2 cellular contexts compared by ENCODE assay signal in the genomic region with DNA sequence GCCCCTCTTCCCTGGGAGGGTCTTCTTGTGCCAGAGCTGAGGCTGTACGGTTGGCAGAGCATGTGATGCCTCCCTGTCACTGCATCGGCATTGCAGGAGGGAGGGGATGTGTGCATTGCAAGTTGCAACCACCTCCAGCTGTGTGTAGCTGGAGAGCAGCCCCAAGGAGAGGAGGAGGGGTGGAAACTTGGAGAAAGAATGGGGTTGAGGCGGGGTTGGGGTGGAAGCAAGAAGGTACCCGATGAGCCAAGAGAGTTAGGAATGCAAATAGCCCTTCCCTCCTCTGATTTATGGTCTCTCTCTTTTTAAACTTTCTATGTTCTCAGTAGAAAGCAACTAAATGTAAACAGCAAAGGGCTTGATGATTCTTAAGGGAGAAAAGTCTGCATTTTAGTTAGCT.
TF ChIP-seq lines count a peak whose summit lies in the region.

No MANE protein-coding gene starts in this region.

TF ChIP-seq in SK-N-SH treated with all-trans-retinoic acid at 6 μM for 48 hours, 23 proteins besides CTCF, POLR2A, EP300 and RAD21 (continued from another document):
- TF ChIP-seq, protein P1, sequence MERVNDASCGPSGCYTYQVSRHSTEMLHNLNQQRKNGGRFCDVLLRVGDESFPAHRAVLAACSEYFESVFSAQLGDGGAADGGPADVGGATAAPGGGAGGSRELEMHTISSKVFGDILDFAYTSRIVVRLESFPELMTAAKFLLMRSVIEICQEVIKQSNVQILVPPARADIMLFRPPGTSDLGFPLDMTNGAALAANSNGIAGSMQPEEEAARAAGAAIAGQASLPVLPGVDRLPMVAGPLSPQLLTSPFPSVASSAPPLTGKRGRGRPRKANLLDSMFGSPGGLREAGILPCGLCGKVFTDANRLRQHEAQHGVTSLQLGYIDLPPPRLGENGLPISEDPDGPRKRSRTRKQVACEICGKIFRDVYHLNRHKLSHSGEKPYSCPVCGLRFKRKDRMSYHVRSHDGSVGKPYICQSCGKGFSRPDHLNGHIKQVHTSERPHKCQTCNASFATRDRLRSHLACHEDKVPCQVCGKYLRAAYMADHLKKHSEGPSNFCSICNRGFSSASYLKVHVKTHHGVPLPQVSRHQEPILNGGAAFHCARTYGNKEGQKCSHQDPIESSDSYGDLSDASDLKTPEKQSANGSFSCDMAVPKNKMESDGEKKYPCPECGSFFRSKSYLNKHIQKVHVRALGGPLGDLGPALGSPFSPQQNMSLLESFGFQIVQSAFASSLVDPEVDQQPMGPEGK (CRISPR knock-in tag; IDR thresholded peaks at IDR 0.05; ENCODE audit: borderline replicate concordance): no peak
- no peak for TF ChIP-seq ZFP30 (CRISPR knock-in tag; IDR thresholded peaks at IDR 0.05)
- no peak for TF ChIP-seq ARNTL (CRISPR knock-in tag; IDR thresholded peaks at IDR 0.05; ENCODE audit: borderline replicate concordance, low read depth)
- TF ChIP-seq PPARA (CRISPR knock-in tag; IDR thresholded peaks at IDR 0.05; ENCODE audit: borderline replicate concordance): no peak
- TF ChIP-seq, protein P2, sequence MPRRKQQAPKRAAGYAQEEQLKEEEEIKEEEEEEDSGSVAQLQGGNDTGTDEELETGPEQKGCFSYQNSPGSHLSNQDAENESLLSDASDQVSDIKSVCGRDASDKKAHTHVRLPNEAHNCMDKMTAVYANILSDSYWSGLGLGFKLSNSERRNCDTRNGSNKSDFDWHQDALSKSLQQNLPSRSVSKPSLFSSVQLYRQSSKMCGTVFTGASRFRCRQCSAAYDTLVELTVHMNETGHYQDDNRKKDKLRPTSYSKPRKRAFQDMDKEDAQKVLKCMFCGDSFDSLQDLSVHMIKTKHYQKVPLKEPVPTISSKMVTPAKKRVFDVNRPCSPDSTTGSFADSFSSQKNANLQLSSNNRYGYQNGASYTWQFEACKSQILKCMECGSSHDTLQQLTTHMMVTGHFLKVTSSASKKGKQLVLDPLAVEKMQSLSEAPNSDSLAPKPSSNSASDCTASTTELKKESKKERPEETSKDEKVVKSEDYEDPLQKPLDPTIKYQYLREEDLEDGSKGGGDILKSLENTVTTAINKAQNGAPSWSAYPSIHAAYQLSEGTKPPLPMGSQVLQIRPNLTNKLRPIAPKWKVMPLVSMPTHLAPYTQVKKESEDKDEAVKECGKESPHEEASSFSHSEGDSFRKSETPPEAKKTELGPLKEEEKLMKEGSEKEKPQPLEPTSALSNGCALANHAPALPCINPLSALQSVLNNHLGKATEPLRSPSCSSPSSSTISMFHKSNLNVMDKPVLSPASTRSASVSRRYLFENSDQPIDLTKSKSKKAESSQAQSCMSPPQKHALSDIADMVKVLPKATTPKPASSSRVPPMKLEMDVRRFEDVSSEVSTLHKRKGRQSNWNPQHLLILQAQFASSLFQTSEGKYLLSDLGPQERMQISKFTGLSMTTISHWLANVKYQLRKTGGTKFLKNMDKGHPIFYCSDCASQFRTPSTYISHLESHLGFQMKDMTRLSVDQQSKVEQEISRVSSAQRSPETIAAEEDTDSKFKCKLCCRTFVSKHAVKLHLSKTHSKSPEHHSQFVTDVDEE (CRISPR knock-in tag; IDR thresholded peaks at IDR 0.05): no peak
- TF ChIP-seq, protein P3, sequence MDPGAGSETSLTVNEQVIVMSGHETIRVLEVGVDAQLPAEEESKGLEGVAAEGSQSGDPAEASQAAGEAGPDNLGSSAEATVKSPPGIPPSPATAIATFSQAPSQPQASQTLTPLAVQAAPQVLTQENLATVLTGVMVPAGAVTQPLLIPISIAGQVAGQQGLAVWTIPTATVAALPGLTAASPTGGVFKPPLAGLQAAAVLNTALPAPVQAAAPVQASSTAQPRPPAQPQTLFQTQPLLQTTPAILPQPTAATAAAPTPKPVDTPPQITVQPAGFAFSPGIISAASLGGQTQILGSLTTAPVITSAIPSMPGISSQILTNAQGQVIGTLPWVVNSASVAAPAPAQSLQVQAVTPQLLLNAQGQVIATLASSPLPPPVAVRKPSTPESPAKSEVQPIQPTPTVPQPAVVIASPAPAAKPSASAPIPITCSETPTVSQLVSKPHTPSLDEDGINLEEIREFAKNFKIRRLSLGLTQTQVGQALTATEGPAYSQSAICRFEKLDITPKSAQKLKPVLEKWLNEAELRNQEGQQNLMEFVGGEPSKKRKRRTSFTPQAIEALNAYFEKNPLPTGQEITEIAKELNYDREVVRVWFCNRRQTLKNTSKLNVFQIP (CRISPR knock-in tag; IDR thresholded peaks at IDR 0.05; ENCODE audit: borderline replicate concordance, low read depth): no peak
- no peak for TF ChIP-seq ZNF8 (CRISPR knock-in tag; IDR thresholded peaks at IDR 0.05)
- TF ChIP-seq ZFP3 (CRISPR knock-in tag; IDR thresholded peaks at IDR 0.05): no peak
- TF ChIP-seq ESRRG (CRISPR knock-in tag; IDR thresholded peaks at IDR 0.05): no peak
- TF ChIP-seq TOX (CRISPR knock-in tag; IDR thresholded peaks at IDR 0.05; ENCODE audit: borderline replicate concordance): no peak
- TF ChIP-seq BACH2 (CRISPR knock-in tag; IDR thresholded peaks at IDR 0.05; ENCODE audit: borderline replicate concordance): no peak

TF ChIP-seq in SK-N-SH, 30 proteins besides CTCF, POLR2A, EP300 and RAD21 (continued from another document):
- TF ChIP-seq, protein P4, sequence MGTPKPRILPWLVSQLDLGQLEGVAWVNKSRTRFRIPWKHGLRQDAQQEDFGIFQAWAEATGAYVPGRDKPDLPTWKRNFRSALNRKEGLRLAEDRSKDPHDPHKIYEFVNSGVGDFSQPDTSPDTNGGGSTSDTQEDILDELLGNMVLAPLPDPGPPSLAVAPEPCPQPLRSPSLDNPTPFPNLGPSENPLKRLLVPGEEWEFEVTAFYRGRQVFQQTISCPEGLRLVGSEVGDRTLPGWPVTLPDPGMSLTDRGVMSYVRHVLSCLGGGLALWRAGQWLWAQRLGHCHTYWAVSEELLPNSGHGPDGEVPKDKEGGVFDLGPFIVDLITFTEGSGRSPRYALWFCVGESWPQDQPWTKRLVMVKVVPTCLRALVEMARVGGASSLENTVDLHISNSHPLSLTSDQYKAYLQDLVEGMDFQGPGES (IDR thresholded peaks at IDR 0.05; ENCODE audit: low read depth, low read length): no peak
- TF ChIP-seq, protein P5, sequence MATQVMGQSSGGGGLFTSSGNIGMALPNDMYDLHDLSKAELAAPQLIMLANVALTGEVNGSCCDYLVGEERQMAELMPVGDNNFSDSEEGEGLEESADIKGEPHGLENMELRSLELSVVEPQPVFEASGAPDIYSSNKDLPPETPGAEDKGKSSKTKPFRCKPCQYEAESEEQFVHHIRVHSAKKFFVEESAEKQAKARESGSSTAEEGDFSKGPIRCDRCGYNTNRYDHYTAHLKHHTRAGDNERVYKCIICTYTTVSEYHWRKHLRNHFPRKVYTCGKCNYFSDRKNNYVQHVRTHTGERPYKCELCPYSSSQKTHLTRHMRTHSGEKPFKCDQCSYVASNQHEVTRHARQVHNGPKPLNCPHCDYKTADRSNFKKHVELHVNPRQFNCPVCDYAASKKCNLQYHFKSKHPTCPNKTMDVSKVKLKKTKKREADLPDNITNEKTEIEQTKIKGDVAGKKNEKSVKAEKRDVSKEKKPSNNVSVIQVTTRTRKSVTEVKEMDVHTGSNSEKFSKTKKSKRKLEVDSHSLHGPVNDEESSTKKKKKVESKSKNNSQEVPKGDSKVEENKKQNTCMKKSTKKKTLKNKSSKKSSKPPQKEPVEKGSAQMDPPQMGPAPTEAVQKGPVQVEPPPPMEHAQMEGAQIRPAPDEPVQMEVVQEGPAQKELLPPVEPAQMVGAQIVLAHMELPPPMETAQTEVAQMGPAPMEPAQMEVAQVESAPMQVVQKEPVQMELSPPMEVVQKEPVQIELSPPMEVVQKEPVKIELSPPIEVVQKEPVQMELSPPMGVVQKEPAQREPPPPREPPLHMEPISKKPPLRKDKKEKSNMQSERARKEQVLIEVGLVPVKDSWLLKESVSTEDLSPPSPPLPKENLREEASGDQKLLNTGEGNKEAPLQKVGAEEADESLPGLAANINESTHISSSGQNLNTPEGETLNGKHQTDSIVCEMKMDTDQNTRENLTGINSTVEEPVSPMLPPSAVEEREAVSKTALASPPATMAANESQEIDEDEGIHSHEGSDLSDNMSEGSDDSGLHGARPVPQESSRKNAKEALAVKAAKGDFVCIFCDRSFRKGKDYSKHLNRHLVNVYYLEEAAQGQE (IDR thresholded peaks at IDR 0.05; ENCODE audit: low read depth, low read length): no peak
- TF ChIP-seq MXI1 (IDR thresholded peaks at IDR 0.05; ENCODE audit: low read depth, low read length) (no peak), NRF1 (IDR thresholded peaks at IDR 0.05; ENCODE audit: low read depth, low read length) (no peak), FOXJ3 (CRISPR knock-in tag; IDR thresholded peaks at IDR 0.05) (no peak), FOSL2 (IDR thresholded peaks at IDR 0.05; ENCODE audit: borderline replicate concordance, low read depth) (no peak)
- TF ChIP-seq, protein P6, sequence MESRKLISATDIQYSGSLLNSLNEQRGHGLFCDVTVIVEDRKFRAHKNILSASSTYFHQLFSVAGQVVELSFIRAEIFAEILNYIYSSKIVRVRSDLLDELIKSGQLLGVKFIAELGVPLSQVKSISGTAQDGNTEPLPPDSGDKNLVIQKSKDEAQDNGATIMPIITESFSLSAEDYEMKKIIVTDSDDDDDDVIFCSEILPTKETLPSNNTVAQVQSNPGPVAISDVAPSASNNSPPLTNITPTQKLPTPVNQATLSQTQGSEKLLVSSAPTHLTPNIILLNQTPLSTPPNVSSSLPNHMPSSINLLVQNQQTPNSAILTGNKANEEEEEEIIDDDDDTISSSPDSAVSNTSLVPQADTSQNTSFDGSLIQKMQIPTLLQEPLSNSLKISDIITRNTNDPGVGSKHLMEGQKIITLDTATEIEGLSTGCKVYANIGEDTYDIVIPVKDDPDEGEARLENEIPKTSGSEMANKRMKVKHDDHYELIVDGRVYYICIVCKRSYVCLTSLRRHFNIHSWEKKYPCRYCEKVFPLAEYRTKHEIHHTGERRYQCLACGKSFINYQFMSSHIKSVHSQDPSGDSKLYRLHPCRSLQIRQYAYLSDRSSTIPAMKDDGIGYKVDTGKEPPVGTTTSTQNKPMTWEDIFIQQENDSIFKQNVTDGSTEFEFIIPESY (IDR thresholded peaks at IDR 0.05; ENCODE audit: borderline replicate concordance, low read depth): no peak
- TF ChIP-seq, protein P7, sequence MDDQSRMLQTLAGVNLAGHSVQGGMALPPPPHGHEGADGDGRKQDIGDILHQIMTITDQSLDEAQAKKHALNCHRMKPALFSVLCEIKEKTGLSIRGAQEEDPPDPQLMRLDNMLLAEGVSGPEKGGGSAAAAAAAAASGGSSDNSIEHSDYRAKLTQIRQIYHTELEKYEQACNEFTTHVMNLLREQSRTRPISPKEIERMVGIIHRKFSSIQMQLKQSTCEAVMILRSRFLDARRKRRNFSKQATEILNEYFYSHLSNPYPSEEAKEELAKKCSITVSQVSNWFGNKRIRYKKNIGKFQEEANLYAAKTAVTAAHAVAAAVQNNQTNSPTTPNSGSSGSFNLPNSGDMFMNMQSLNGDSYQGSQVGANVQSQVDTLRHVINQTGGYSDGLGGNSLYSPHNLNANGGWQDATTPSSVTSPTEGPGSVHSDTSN (IDR thresholded peaks at IDR 0.05): no peak
